Comparison of ENCODE assay signal across 18 cellular contexts in the genomic region with DNA sequence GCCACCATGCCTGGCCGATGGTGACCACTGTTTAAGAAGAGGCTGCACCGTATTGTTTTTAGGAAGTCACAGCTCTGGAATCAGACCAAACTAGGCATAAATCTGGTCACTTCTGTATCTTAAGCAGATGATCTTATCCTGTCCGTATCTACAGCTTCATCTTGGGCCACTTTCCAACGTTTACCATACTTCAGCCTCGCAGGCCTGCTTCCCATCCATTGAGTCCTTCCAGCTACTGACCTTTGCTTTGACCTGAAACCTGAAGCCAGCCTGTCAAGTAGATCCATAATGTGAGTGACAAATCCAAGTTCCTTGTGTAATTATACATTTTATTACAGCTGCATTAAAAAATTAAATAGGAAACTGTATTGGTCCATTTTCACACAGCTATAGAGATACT.
DNase-seq lines count a peak whose midpoint lies in the region; ATAC-seq and TF ChIP-seq lines count a peak whose summit lies in the region.
"Had no signal": no experiment of that assay in that cellular context is flagged by ENCODE, and none has a peak within 500 bp of the region (broad histone marks: within the 10 kb centered on the region; RNA-seq: fewer than 3 reads in every experiment).

No MANE protein-coding gene starts in this region.

- H3K4me3 Mint-ChIP-seq in naive thymus-derived CD8-positive, alpha-beta T cell = no peak overlapping the region
- H3K4me3 Mint-ChIP-seq: B cell; CD14-positive monocyte; CD4-positive, alpha-beta T cell; CD8-positive, alpha-beta memory T cell; GM23338; H9 had no signal

- H3K9me3 ChIP-seq in OCI-LY1 (ENCODE audit: low read length) (peaks cover 4% of the 10 kb centered on the region; the same call in 1 of the 2 replicates), SK-N-SH (no peaks in the 10 kb centered on the region), parathyroid adenoma (ENCODE audit: control insufficient read depth, low read length) (no peaks in the 10 kb centered on the region)
- H3K9me3 ChIP-seq: BLaER1 treated with 17β-estradiol and CSF1 and Interleukin-3, amounts not matched to agents 10 nM and 100 nM had no signal

- H3K4me3 ChIP-seq in OCI-LY1 (ENCODE audit: low read depth, low read length, poor library complexity, severe bottlenecking) (no peak overlapping the region), SK-N-SH (ENCODE audit: low read depth in 2 of 2, low read length in 1 of 2) (no peak overlapping the region), parathyroid adenoma (ENCODE audit: low read depth, low read length) (no peak overlapping the region)
- H3K4me3 ChIP-seq: BLaER1 treated with 17β-estradiol and CSF1 and Interleukin-3, amounts not matched to agents 10 nM and 100 nM; GM23338 had no signal

- no peaks in the 10 kb centered on the region for H3K9me2 ChIP-seq in OCI-LY1 (ENCODE audit: low read depth, low read length)
- no peaks in the 10 kb centered on the region for H3K9me2 ChIP-seq in SK-N-SH

- TF ChIP-seq CTCF in OCI-LY1 (IDR thresholded peaks at IDR 0.05; ENCODE audit: low read length) = no peak
- TF ChIP-seq CTCF in SK-N-SH (IDR thresholded peaks at IDR 0.05) = no peak
- no peak for TF ChIP-seq CTCF in parathyroid adenoma (IDR thresholded peaks at IDR 0.05)

- H3K27ac ChIP-seq in OCI-LY1 (ENCODE audit: low read depth, low read length, poor library complexity, severe bottlenecking) (peak overlapping the region; percentile 76), SK-N-SH (ENCODE audit: low read depth in 2 of 2, low read length in 1 of 2) (no peak overlapping the region), parathyroid adenoma (no peak overlapping the region)
- H3K27ac ChIP-seq: BLaER1 treated with 17β-estradiol and CSF1 and Interleukin-3, amounts not matched to agents 10 nM and 100 nM had no signal

- no peaks in the 10 kb centered on the region for H3K4me1 Mint-ChIP-seq in naive thymus-derived CD8-positive, alpha-beta T cell
- H3K4me1 Mint-ChIP-seq: B cell; CD14-positive monocyte; CD8-positive, alpha-beta memory T cell had no signal

- H3K79me2 ChIP-seq in OCI-LY1 (ENCODE audit: insufficient read depth, low read length) = no peaks in the 10 kb centered on the region
- H3K79me2 ChIP-seq in SK-N-SH (ENCODE audit: insufficient read depth) = no peaks in the 10 kb centered on the region
- no peaks in the 10 kb centered on the region for H3K79me2 ChIP-seq in parathyroid adenoma

- peak in 1 of 2 experiments; percentile 59; a peak in 1 of 4 replicates for TF ChIP-seq EP300 in SK-N-SH (IDR thresholded peaks at IDR 0.05; ENCODE audit: borderline replicate concordance in 1 of 2, low read depth in 1 of 2, low read length in 1 of 2)

- no peak overlapping the region for H3K27ac Mint-ChIP-seq in naive thymus-derived CD8-positive, alpha-beta T cell
- H3K27ac Mint-ChIP-seq: B cell; CD4-positive, alpha-beta T cell; CD8-positive, alpha-beta memory T cell; GM23338; H9 had no signal

- H3K9ac ChIP-seq in OCI-LY1 (ENCODE audit: low read length) (peak overlapping the region; percentile 50), SK-N-SH (no peak overlapping the region), parathyroid adenoma (no peak overlapping the region)
- H3K9ac ChIP-seq: BLaER1 treated with 17β-estradiol and CSF1 and Interleukin-3, amounts not matched to agents 10 nM and 100 nM had no signal

- H3K36me3 Mint-ChIP-seq in naive thymus-derived CD8-positive, alpha-beta T cell = no peaks in the 10 kb centered on the region
- H3K36me3 Mint-ChIP-seq: CD14-positive monocyte; CD8-positive, alpha-beta memory T cell had no signal

- H4K20me1 ChIP-seq in OCI-LY1 (ENCODE audit: insufficient read depth, low read length) (no peaks in the 10 kb centered on the region), SK-N-SH (ENCODE audit: insufficient read depth) (no peaks in the 10 kb centered on the region)
- H4K20me1 ChIP-seq: BLaER1 treated with 17β-estradiol and CSF1 and Interleukin-3, amounts not matched to agents 10 nM and 100 nM had no signal

- peak overlapping the region; percentile 21; the same call in 1 of the 2 replicates for H2AFZ ChIP-seq in OCI-LY1 (ENCODE audit: low read length)
- H2AFZ ChIP-seq in SK-N-SH (ENCODE audit: low read depth) = no peak overlapping the region
- H2AFZ ChIP-seq in parathyroid adenoma = peak overlapping the region; percentile 18
- H2AFZ ChIP-seq: GM23338 had no signal

- ATAC-seq in HG02588 (IDR thresholded peaks at IDR 0.05; ENCODE audit: unreplicated experiment) = no peak
- ATAC-seq in naive thymus-derived CD8-positive, alpha-beta T cell = no peak
- ATAC-seq: HCT116 had no signal

- H3K27me3 ChIP-seq in OCI-LY1 (ENCODE audit: insufficient read depth, low read length) = no peaks in the 10 kb centered on the region
- no peaks in the 10 kb centered on the region for H3K27me3 ChIP-seq in SK-N-SH (ENCODE audit: insufficient read depth)
- H3K27me3 ChIP-seq in parathyroid adenoma (ENCODE audit: control insufficient read depth, insufficient read depth, low read length) = no peaks in the 10 kb centered on the region
- H3K27me3 ChIP-seq: BLaER1 treated with 17β-estradiol and CSF1 and Interleukin-3, amounts not matched to agents 10 nM and 100 nM had no signal

- CTCF ChIA-PET in SK-N-SH (lab: Yijun Ruan, JAX) = interaction anchor here (0.7 to 0.8 kb wide), 2 partner anchors 32 to 1976 kb away, joined by 3 to 4 read pairs; no protein-coding TSS in a partner anchor

- no peaks in the 10 kb centered on the region for H3F3A ChIP-seq in OCI-LY1 (ENCODE audit: insufficient read depth, low read length)
- peaks cover 3% of the 10 kb centered on the region for H3F3A ChIP-seq in SK-N-SH (replicated peaks; ENCODE audit: insufficient read depth)

- no peaks in the 10 kb centered on the region for H3K27me3 Mint-ChIP-seq in naive thymus-derived CD8-positive, alpha-beta T cell
- H3K27me3 Mint-ChIP-seq: B cell; CD4-positive, alpha-beta T cell had no signal

- POLR2A ChIA-PET in SK-N-SH (lab: Yijun Ruan, JAX) = no interaction called here
- POLR2A ChIA-PET in naive thymus-derived CD8-positive, alpha-beta T cell (lab: Charles Lee) = no interaction called here

- peaks cover 5 to 45% (median 13%) of the 10 kb centered on the region in 9 donors for H3K9me3 Mint-ChIP-seq in naive thymus-derived CD8-positive, alpha-beta T cell
- H3K9me3 Mint-ChIP-seq: GM23338, H9 had no signal

- H3K4me1 ChIP-seq in OCI-LY1 (ENCODE audit: insufficient read depth, low read length, severe bottlenecking) (peaks cover 53% of the 10 kb centered on the region), SK-N-SH (ENCODE audit: control insufficient read depth in 1 of 2, insufficient read depth in 2 of 2, low read depth in 1 of 2, low read length in 1 of 2) (peaks cover 0 to 10% of the 10 kb centered on the region in 2 experiments; a peak in 2 of 4 replicates), parathyroid adenoma (peaks cover 15% of the 10 kb centered on the region)

- H3K36me3 ChIP-seq in OCI-LY1 (ENCODE audit: insufficient read depth, low read length) (no peaks in the 10 kb centered on the region), SK-N-SH (replicated peaks in 1 of 2; ENCODE audit: control insufficient read depth in 1 of 2, insufficient read depth in 2 of 2, low read length in 1 of 2) (no peaks in the 10 kb centered on the region), parathyroid adenoma (ENCODE audit: control insufficient read depth, insufficient read depth, low read length) (no peaks in the 10 kb centered on the region)
- H3K36me3 ChIP-seq: BLaER1 treated with 17β-estradiol and CSF1 and Interleukin-3, amounts not matched to agents 10 nM and 100 nM had no signal

- H3K4me2 ChIP-seq in OCI-LY1 (ENCODE audit: low read length) (peak overlapping the region; percentile 28; the same call in 1 of the 2 replicates), SK-N-SH (no peak overlapping the region), parathyroid adenoma (ENCODE audit: low read length) (no peak overlapping the region)
- H3K4me2 ChIP-seq: BLaER1 treated with 17β-estradiol and CSF1 and Interleukin-3, amounts not matched to agents 10 nM and 100 nM; GM23338 had no signal

- DNase-seq in SK-N-SH (no peak), occipital lobe (lab: John Stamatoyannopoulos, UW) (no peak)
- DNase-seq in naive thymus-derived CD8-positive, alpha-beta T cell = no peak
- DNase-seq: CD4-positive, alpha-beta T cell; CD8-positive, alpha-beta memory T cell; DMS 273 treated with DMSO at 0.1 percent for 48 hours; DMS79; EL; GDM1; H9 had no signal

- 67% methylated on average over 5 of the region's 5 CpGs for WGBS in SK-N-SH (ENCODE audit: low lambda C conversion rate)

- TF ChIP-seq RAD21 in SK-N-SH (IDR thresholded peaks at IDR 0.05; ENCODE audit: low read length) = no peak

TF ChIP-seq in SK-N-SH, 30 proteins besides CTCF, POLR2A, EP300 and RAD21 (continues in another document):
- TF ChIP-seq POLR2AphosphoS5 (IDR thresholded peaks at IDR 0.05; ENCODE audit: low read depth, low read length) (no peak), MXI1 (IDR thresholded peaks at IDR 0.05; ENCODE audit: low read depth, low read length) (no peak), RXRA (IDR thresholded peaks at IDR 0.05; ENCODE audit: borderline replicate concordance, low read depth) (peak; percentile 24; the same call in 1 of the 2 replicates), GATA2 (CRISPR knock-in tag; IDR thresholded peaks at IDR 0.05) (no peak), TCF12 (IDR thresholded peaks at IDR 0.05) (peak; percentile 74), JUND (IDR thresholded peaks at IDR 0.05) (peak; percentile 36; the same call in 1 of the 2 replicates), ELF1 (IDR thresholded peaks at IDR 0.05) (no peak), RCOR1 (IDR thresholded peaks at IDR 0.05; ENCODE audit: low read length) (no peak), MEF2A (IDR thresholded peaks at IDR 0.05; ENCODE audit: borderline replicate concordance, low read depth) (no peak), TEAD4 (IDR thresholded peaks at IDR 0.05; ENCODE audit: borderline replicate concordance, insufficient read depth) (no peak), GABPA (IDR thresholded peaks at IDR 0.05; ENCODE audit: low read depth) (no peak)
- TF ChIP-seq, protein P1, sequence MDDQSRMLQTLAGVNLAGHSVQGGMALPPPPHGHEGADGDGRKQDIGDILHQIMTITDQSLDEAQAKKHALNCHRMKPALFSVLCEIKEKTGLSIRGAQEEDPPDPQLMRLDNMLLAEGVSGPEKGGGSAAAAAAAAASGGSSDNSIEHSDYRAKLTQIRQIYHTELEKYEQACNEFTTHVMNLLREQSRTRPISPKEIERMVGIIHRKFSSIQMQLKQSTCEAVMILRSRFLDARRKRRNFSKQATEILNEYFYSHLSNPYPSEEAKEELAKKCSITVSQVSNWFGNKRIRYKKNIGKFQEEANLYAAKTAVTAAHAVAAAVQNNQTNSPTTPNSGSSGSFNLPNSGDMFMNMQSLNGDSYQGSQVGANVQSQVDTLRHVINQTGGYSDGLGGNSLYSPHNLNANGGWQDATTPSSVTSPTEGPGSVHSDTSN (IDR thresholded peaks at IDR 0.05) = peak; percentile 67
